Comparison of ENCODE assay signal across 23 cellular contexts in genomic region chr5:172351240-172351778, GRCh38.
DNase-seq lines count a peak whose midpoint lies in the region; ATAC-seq and TF ChIP-seq lines count a peak whose summit lies in the region.
"Had no signal": no experiment of that assay in that cellular context is flagged by ENCODE, and none has a peak within 500 bp of the region (broad histone marks: within the 10 kb centered on the region; RNA-seq: fewer than 3 reads in every experiment).

No MANE protein-coding gene starts in this region.

- no peaks in the 10 kb centered on the region for H3K9me3 ChIP-seq in HEK293 (ENCODE audit: control insufficient read depth, insufficient read depth, low read depth, low read length)
- no peaks in the 10 kb centered on the region for H3K9me3 ChIP-seq in Panc1 (ENCODE audit: control insufficient read depth, insufficient read depth, low read depth, low read length)
- no peaks in the 10 kb centered on the region for H3K9me3 ChIP-seq in lower lobe of right lung
- no peaks in the 10 kb centered on the region for H3K9me3 ChIP-seq in left lung
- H3K9me3 ChIP-seq: MG63 had no signal

- no peak overlapping the region for H3K27ac Mint-ChIP-seq in effector memory CD8-positive, alpha-beta T cell
- H3K27ac Mint-ChIP-seq: B cell; CD8-positive, alpha-beta T cell; IgD-negative memory B cell; T-cell had no signal

- H3K4me1 ChIP-seq in HEK293 (ENCODE audit: control insufficient read depth, insufficient read depth, low read length) (peaks cover 7% of the 10 kb centered on the region; the same call in 1 of the 2 replicates), Panc1 (ENCODE audit: control insufficient read depth, insufficient read depth, low read length) (peaks cover 30% of the 10 kb centered on the region), lower lobe of right lung (no peaks in the 10 kb centered on the region), left lung (no peaks in the 10 kb centered on the region)

- H3K27ac ChIP-seq in HEK293 (ENCODE audit: extremely low read depth, low read depth, low read length) (no peak overlapping the region), Panc1 (ENCODE audit: low read length) (peak overlapping the region; percentile 44; the same call in 1 of the 2 replicates), lower lobe of right lung (no peak overlapping the region), left lung (no peak overlapping the region)
- H3K27ac ChIP-seq: C4-2B, GM23248, RWPE1 had no signal

- POLR2A ChIA-PET in HEK293 (lab: Yijun Ruan, JAX) (no interaction called here), Panc1 (lab: Charles Lee) (no interaction called here)

- in situ Hi-C loops in Panc1 (cut with HindIII; ENCODE audit: low pct_unique_long_range_greater_than_20kb, low sequenced_read_pairs) = no loop called here

- CTCF ChIA-PET in HEK293 (lab: Yijun Ruan, JAX) (no interaction called here), Panc1 (lab: Charles Lee) (no interaction called here)

- intact Hi-C loops in Panc1 (cut with micrococcal nuclease; ENCODE audit: unreplicated experiment) (no loop called here), lower lobe of right lung (cut with DNase I) (no loop called here), left lung (cut with DNase I) (no loop called here)

- no peak for ATAC-seq in Panc1
- ATAC-seq in lower lobe of right lung = no peak
- ATAC-seq in effector memory CD8-positive, alpha-beta T cell (replicated peaks) = no peak
- ATAC-seq in left lung = no peak
- ATAC-seq: CD8-positive, alpha-beta T cell; T-cell had no signal

- TF ChIP-seq CTCF in HEK293 (tag by site-specific recombination; IDR thresholded peaks at IDR 0.05) = no peak
- TF ChIP-seq CTCF in Panc1 (IDR thresholded peaks at IDR 0.05) = no peak
- TF ChIP-seq CTCF in lower lobe of right lung (IDR thresholded peaks at IDR 0.05) = no peak
- TF ChIP-seq CTCF in left lung (IDR thresholded peaks at IDR 0.05) = no peak

- BruUV-seq in Panc1 (replicated peaks; lab: Mats Ljungman, UMichigan) = no TSS peak

- H3K4me3 ChIP-seq in HEK293 (ENCODE audit: low read depth, low read length) = no peak overlapping the region
- no peak overlapping the region for H3K4me3 ChIP-seq in Panc1 (ENCODE audit: low read depth in 2 of 2, low read length in 2 of 2)
- H3K4me3 ChIP-seq in lower lobe of right lung = no peak overlapping the region
- H3K4me3 ChIP-seq in left lung = no peak overlapping the region
- H3K4me3 ChIP-seq in H7 (ENCODE audit: insufficient read depth, low read depth, low read length) = no peak overlapping the region
- H3K4me3 ChIP-seq: GM23248, MG63 had no signal

- no peaks in the 10 kb centered on the region for H3K36me3 Mint-ChIP-seq in effector memory CD8-positive, alpha-beta T cell (ENCODE audit: insufficient read depth)
- H3K36me3 Mint-ChIP-seq: CD8-positive, alpha-beta T cell; T-cell had no signal

- H3K36me3 ChIP-seq in HEK293 (ENCODE audit: control insufficient read depth in 2 of 2, insufficient read depth in 1 of 2, low read length in 2 of 2) (peaks cover 0 to 41% of the 10 kb centered on the region in 2 experiments; a peak in 1 of 3 replicates), Panc1 (ENCODE audit: control insufficient read depth, insufficient read depth, low read length) (peaks cover 5% of the 10 kb centered on the region; the same call in 1 of the 2 replicates), lower lobe of right lung (peaks cover 79% of the 10 kb centered on the region), left lung (peaks cover 0 to 95% of the 10 kb centered on the region in 2 donors), H7 (replicated peaks; ENCODE audit: control insufficient read depth, insufficient read depth, low read length) (peaks cover 41% of the 10 kb centered on the region)

- H3K4me1 Mint-ChIP-seq in effector memory CD8-positive, alpha-beta T cell (ENCODE audit: low read depth in 2 of 2) = no peaks in the 10 kb centered on the region
- H3K4me1 Mint-ChIP-seq: B cell, H9, IgD-negative memory B cell, T-cell had no signal

- DNase-seq in Panc1 (ENCODE audit: low read depth, low spot score) = no peak
- DNase-seq in lower lobe of right lung = peak; percentile 7
- DNase-seq in renal cortical epithelial cell (ENCODE audit: low read depth) = peak; percentile 20
- DNase-seq in effector memory CD8-positive, alpha-beta T cell = no peak
- DNase-seq in left lung = no peak
- no peak for DNase-seq in H7
- DNase-seq: Calu3; CD8-positive, alpha-beta T cell; GM23248; H9; MG63; NCI-H1048; NCI-H1417; NCI-H2029 treated with DMSO at 0.1 percent for 48 hours; NCI-H2227 treated with DMSO at 0.1 percent for 48 hours; NCI-H526 treated with DMSO at 0.1 percent for 48 hours; SHP77; T-cell had no signal

- H3K4me3 Mint-ChIP-seq in effector memory CD8-positive, alpha-beta T cell = no peak overlapping the region
- H3K4me3 Mint-ChIP-seq: B cell; CD8-positive, alpha-beta T cell; H9; IgD-negative memory B cell; T-cell had no signal

- peaks cover 15 to 36% of the 10 kb centered on the region in 2 donors for H3K27me3 Mint-ChIP-seq in effector memory CD8-positive, alpha-beta T cell

- H3K27me3 ChIP-seq in Panc1 (ENCODE audit: control insufficient read depth, insufficient read depth, low read length) (no peaks in the 10 kb centered on the region), lower lobe of right lung (ENCODE audit: low read depth) (no peaks in the 10 kb centered on the region), left lung (no peaks in the 10 kb centered on the region), H7 (ENCODE audit: control insufficient read depth, insufficient read depth, low read length) (no peaks in the 10 kb centered on the region)
- H3K27me3 ChIP-seq: MG63 had no signal

- no peaks in the 10 kb centered on the region for H3K9me3 Mint-ChIP-seq in effector memory CD8-positive, alpha-beta T cell
- H3K9me3 Mint-ChIP-seq: CD8-positive, alpha-beta T cell; H9; T-cell had no signal

TF ChIP-seq in HEK293, 187 proteins besides CTCF, POLR2A, EP300 and RAD21:
- TF ChIP-seq ZNF449 (tag by site-specific recombination; IDR thresholded peaks at IDR 0.05) = peak; percentile 61; the same call in 1 of the 2 replicates
- no peak for TF ChIP-seq ZNF626 (tag by site-specific recombination; IDR thresholded peaks at IDR 0.05)
TF ChIP-seq in HEK293: peak in this region for 1.

Comparison
In these comparisons a context has a peak if more than half of its experiments do, and no peak if none do; other contexts are left out.
1. DNase-seq: peak in lower lobe of right lung (single experiment) and renal cortical epithelial cell (single experiment); none in Panc1 (single experiment), effector memory CD8-positive, alpha-beta T cell (0 of 3), left lung (0 of 2) and H7 (single experiment).